In the genomic region with DNA sequence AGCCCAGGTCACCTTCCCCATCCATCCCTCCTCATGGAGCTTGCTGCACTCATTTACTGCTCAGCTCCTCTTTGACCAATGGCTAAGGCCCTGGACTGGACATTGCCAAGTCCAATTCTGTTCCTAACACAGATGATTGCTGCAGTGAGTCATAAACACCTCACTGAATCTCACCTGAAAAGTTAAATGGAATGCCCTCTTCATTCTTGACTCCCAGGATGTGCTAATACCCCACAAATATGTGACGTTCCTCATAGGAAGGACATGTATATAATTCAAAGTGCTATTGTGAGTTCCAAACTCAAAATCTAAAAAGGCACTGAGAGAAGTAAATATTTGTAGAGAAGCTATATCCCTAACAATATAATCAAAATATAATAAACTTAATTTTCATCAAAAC, we compare ENCODE assay signal across 28 cellular contexts.
"Had no signal": no experiment of that assay in that cellular context is flagged by ENCODE, and none has a peak within 500 bp of the region (broad histone marks: within the 10 kb centered on the region; RNA-seq: fewer than 3 reads in every experiment).

No MANE protein-coding gene starts in this region.

- H3K4me3 ChIP-seq: cardiac muscle cell, colonic mucosa had no signal

- H3K27ac ChIP-seq: cardiac muscle cell, colonic mucosa, WERI-Rb-1 had no signal

- H3K27me3 ChIP-seq: cardiac muscle cell, colonic mucosa had no signal

- H3K36me3 ChIP-seq: cardiac muscle cell, colonic mucosa, WERI-Rb-1 had no signal

- DNase-seq: activated B cell treated with CpG ODN at 0.5 μM for 24 hours; activated CD4-positive, alpha-beta T cell treated with anti-CD3 and anti-CD28 coated beads for 48 hours; activated CD4-positive, alpha-beta T cell treated with anti-CD3 and anti-CD28 coated beads, Interleukin-2, amount 50 U/mL, for 1 hour; activated CD4-positive, alpha-beta T cell treated with anti-CD3 and anti-CD28 coated beads, Interleukin-2, amount 50 U/mL, for 48 hours; activated CD8-positive, alpha-beta memory T cell treated with anti-CD3 and anti-CD28 coated beads for 24 hours; activated CD8-positive, alpha-beta T cell treated with anti-CD3 and anti-CD28 coated beads for 36 hours; activated effector memory CD4-positive, alpha-beta T cell treated with Interleukin-2 at 50 U/mL for 16 hours; activated gamma-delta T cell treated with Interleukin-2 at 50 U/mL for 16 hours; activated naive CD4-positive, alpha-beta T cell treated with anti-CD3 and anti-CD28 coated beads, Interleukin-2, amount 50 U/mL, for 16 hours; activated naive CD4-positive, alpha-beta T cell treated with Interleukin-2 at 50 U/mL for 16 hours; activated T-cell treated with anti-CD3 and anti-CD28 coated beads, Interleukin-2, amount 50 U/mL, for 4 hours; amniotic stem cell; anterior cingulate cortex; central memory CD4-positive, alpha-beta T cell; cerebellar nuclear complex; colonic mucosa; effector CD8-positive, alpha-beta T cell; foreskin fibroblast; glutamatergic neuron; T-helper 1 cell; T-helper 17 cell; T1000; WERI-Rb-1 had no signal

- H3K9me3 ChIP-seq: colonic mucosa had no signal

- H3K4me1 ChIP-seq: colonic mucosa had no signal

- FAIRE-seq: astrocyte, endometrium, endothelial cell of umbilical vein, frontal cortex had no signal
